Comparison of ENCODE assay signal across 15 cellular contexts in the genomic region with DNA sequence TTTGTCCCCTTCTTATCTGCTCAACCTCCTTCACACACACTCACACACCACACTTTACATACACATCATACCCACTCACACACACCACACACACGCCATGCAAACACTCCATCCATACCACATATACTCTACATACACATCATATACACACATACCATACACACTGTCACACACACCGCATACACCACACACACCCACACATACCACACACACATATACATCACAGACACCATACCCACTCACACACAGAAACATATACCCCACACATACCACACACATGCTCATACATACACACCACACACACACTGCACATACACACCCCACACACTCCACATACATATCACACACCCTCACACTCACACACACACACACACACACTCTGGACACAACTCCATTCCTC. TPM values are rescaled to one million over a fixed set of nuclear protein-coding genes. Genes with fewer than 3 reads are reported as not detected.
DNase-seq lines count a peak whose midpoint lies in the region; ATAC-seq and TF ChIP-seq lines count a peak whose summit lies in the region.
"Had no signal": no experiment of that assay in that cellular context is flagged by ENCODE, and none has a peak within 500 bp of the region (broad histone marks: within the 10 kb centered on the region; RNA-seq: fewer than 3 reads in every experiment).

No MANE protein-coding gene starts in this region.

- H3K36me3 ChIP-seq in IMR-90 (ENCODE audit: control insufficient read depth, insufficient read depth, low read length) (no peaks in the 10 kb centered on the region), prostate gland (no peaks in the 10 kb centered on the region)

- H4K8ac ChIP-seq in H9 (replicated peaks; ENCODE audit: insufficient read length, low read depth, low read length) = no peak overlapping the region
- H4K8ac ChIP-seq in IMR-90 (ENCODE audit: low read depth in 2 of 2, low read length in 2 of 2) = no peak overlapping the region

- H3K4me3 Mint-ChIP-seq in H9 = no peak overlapping the region
- H3K4me3 Mint-ChIP-seq: B cell; CD14-positive monocyte; CD8-positive, alpha-beta memory T cell had no signal

- TF ChIP-seq CTCF in H9 (conservative IDR thresholded peaks at IDR 0.05) (no peak), IMR-90 (conservative IDR thresholded peaks at IDR 0.05; ENCODE audit: low read depth, low read length) (no peak), prostate gland (IDR thresholded peaks at IDR 0.05) (no peak), dorsolateral prefrontal cortex (IDR thresholded peaks at IDR 0.05 in 54 of 56, conservative IDR thresholded peaks at IDR 0.05 in 2 of 56; ENCODE audit: low read depth in 1 of 56, partially characterized antibody in 56 of 56) (no peak)

- no TSS peak for BruUV-seq in IMR-90 (replicated peaks; lab: Mats Ljungman, UMichigan)

- intact Hi-C loops in IMR-90 (cut with micrococcal nuclease) (no loop called here), prostate gland (cut with DNase I) (no loop called here), dorsolateral prefrontal cortex (cut with DNase I) (no loop called here)

- no peaks in the 10 kb centered on the region for H3K79me2 ChIP-seq in H9 (ENCODE audit: insufficient read depth, low read length)

- ATAC-seq in IMR-90 (ENCODE audit: low read depth) = no peak
- no peak for ATAC-seq in HG02642 (IDR thresholded peaks at IDR 0.05; ENCODE audit: poor library complexity, unreplicated experiment)
- ATAC-seq: K562 had no signal

- H2BK12ac ChIP-seq in H9 (ENCODE audit: insufficient read length, low read depth, low read length) = no peak overlapping the region

- H3K27ac Mint-ChIP-seq in H9 = no peak overlapping the region; a peak in 1 of 7 replicates
- H3K27ac Mint-ChIP-seq: B cell; CD14-positive monocyte; CD8-positive, alpha-beta memory T cell had no signal

- H4K20me1 ChIP-seq in H9 (ENCODE audit: control insufficient read depth, insufficient read depth, insufficient read length) (no peaks in the 10 kb centered on the region), IMR-90 (ENCODE audit: insufficient read depth, low read length) (no peaks in the 10 kb centered on the region)

- H3K9me1 ChIP-seq in IMR-90 (ENCODE audit: insufficient read depth, low read length) = peaks cover 4% of the 10 kb centered on the region; the same call in 1 of the 2 replicates

- H3K23ac ChIP-seq in H9 (ENCODE audit: insufficient read length, low read depth, low read length) (peak overlapping the region; percentile 91), IMR-90 (ENCODE audit: low read depth, low read length) (no peak overlapping the region)

- H4K5ac ChIP-seq in H9 (ENCODE audit: insufficient read length, low read depth, low read length) (peak overlapping the region; percentile 68), IMR-90 (ENCODE audit: low read depth, low read length) (no peak overlapping the region)

- H2AFZ ChIP-seq in H9 (ENCODE audit: low read length) = no peak overlapping the region
- H2AFZ ChIP-seq in IMR-90 (replicated peaks; ENCODE audit: low read length, poor library complexity) = peak overlapping the region; percentile 21

- H3K9me3 ChIP-seq in H9 (ENCODE audit: control insufficient read depth, low read depth, low read length) = no peaks in the 10 kb centered on the region
- no peaks in the 10 kb centered on the region for H3K9me3 ChIP-seq in IMR-90 (ENCODE audit: control insufficient read depth, insufficient read depth, low read length)
- no peaks in the 10 kb centered on the region for H3K9me3 ChIP-seq in prostate gland
- H3K9me3 ChIP-seq: Caco-2 had no signal

- no peaks in the 10 kb centered on the region for H3K27me3 ChIP-seq in H9 (ENCODE audit: insufficient read depth, low read length)
- H3K27me3 ChIP-seq in IMR-90 (ENCODE audit: control insufficient read depth, insufficient read depth, low read length) = peaks cover 2% of the 10 kb centered on the region; the same call in 1 of the 2 replicates
- H3K27me3 ChIP-seq in prostate gland (replicated peaks; ENCODE audit: insufficient read depth) = no peaks in the 10 kb centered on the region
- H3K27me3 ChIP-seq in dorsolateral prefrontal cortex = no peaks in the 10 kb centered on the region

- no peak overlapping the region for H3K14ac ChIP-seq in H9 (ENCODE audit: insufficient read depth, low read length)
- H3K14ac ChIP-seq in IMR-90 (replicated peaks; ENCODE audit: low read depth, low read length) = no peak overlapping the region

- dilution Hi-C loops in IMR-90 (cut with HindIII; ENCODE audit: low sequenced_read_pairs, unreplicated experiment) = no loop called here

- H2BK15ac ChIP-seq in H9 (ENCODE audit: low read depth, low read length) (no peak overlapping the region; the same call in 1 of the 2 replicates), IMR-90 (ENCODE audit: low read depth, low read length) (no peak overlapping the region)

- POLR2A ChIA-PET in IMR-90 (lab: Charles Lee; ENCODE audit: unreplicated experiment) = no interaction called here

- 100% methylated on average over 2 of the region's 2 CpGs for WGBS in H9 (ENCODE audit: extremely low coverage, insufficient read length, low lambda C conversion rate)
- 79 to 100% methylated on average over 2 of the region's 2 CpGs for WGBS in IMR-90 (ENCODE audit: extremely low coverage in 2 of 2, insufficient read length in 1 of 2), 2 experiments
- 99% methylated on average over 2 of the region's 2 CpGs for WGBS in prostate gland

- H3K4me1 ChIP-seq in H9 (ENCODE audit: insufficient read depth, low read length) = no peaks in the 10 kb centered on the region; the same call in 1 of the 2 replicates
- no peaks in the 10 kb centered on the region for H3K4me1 ChIP-seq in IMR-90 (ENCODE audit: control insufficient read depth, insufficient read depth, low read length)
- peaks cover 4% of the 10 kb centered on the region for H3K4me1 ChIP-seq in prostate gland (replicated peaks)
- H3K4me1 ChIP-seq: Caco-2 had no signal

- H2AK5ac ChIP-seq in H9 (ENCODE audit: insufficient read length, low read length) = no peak overlapping the region
- no peak overlapping the region; the same call in 1 of the 2 replicates for H2AK5ac ChIP-seq in IMR-90 (ENCODE audit: low read depth, low read length)

- no peaks in the 10 kb centered on the region for H3K23me2 ChIP-seq in H9 (ENCODE audit: insufficient read length, low read depth, low read length, poor library complexity, severe bottlenecking)

- no peaks in the 10 kb centered on the region for H3K27me3 Mint-ChIP-seq in H9 (ENCODE audit: low read depth)

- H2BK20ac ChIP-seq in H9 (ENCODE audit: low read depth, low read length, poor library complexity, severe bottlenecking) (no peak overlapping the region), IMR-90 (ENCODE audit: low read depth, low read length) (no peak overlapping the region)

- H3K36me3 Mint-ChIP-seq in H9 (ENCODE audit: insufficient read depth in 1 of 3, low read depth in 3 of 3) = peaks cover 0 to under 1% (median 0%) of the 10 kb centered on the region in 3 experiments; a peak in 4 of 7 replicates
- H3K36me3 Mint-ChIP-seq: CD14-positive monocyte; CD8-positive, alpha-beta memory T cell had no signal

- peaks cover 3 to 5% of the 10 kb centered on the region in 2 experiments; a peak in 2 of 5 replicates for H3K9me3 Mint-ChIP-seq in H9
- H3K9me3 Mint-ChIP-seq: CD14-positive monocyte; CD8-positive, alpha-beta memory T cell had no signal

- CTCF ChIA-PET in IMR-90 (lab: Yijun Ruan, JAX) = no interaction called here

- no peak for TF ChIP-seq RAD21 in IMR-90 (IDR thresholded peaks at IDR 0.05; ENCODE audit: low read length)

- H3K79me1 ChIP-seq in H9 (ENCODE audit: insufficient read depth, low read depth, low read length, poor library complexity, severe bottlenecking) (no peaks in the 10 kb centered on the region), IMR-90 (ENCODE audit: low read depth in 1 of 2, low read length in 2 of 2) (no peaks in the 10 kb centered on the region)

- H3K4ac ChIP-seq in H9 (ENCODE audit: low read depth, low read length) (no peak overlapping the region), IMR-90 (ENCODE audit: low read depth, low read length) (no peak overlapping the region)

- H4K91ac ChIP-seq in H9 (ENCODE audit: insufficient read length, low read depth, low read length) (no peak overlapping the region), IMR-90 (ENCODE audit: insufficient read depth, low read depth, low read length) (no peak overlapping the region)

- H3K27ac ChIP-seq in H9 (ENCODE audit: insufficient read length, low read depth, low read length) (no peak overlapping the region), IMR-90 (ENCODE audit: insufficient read depth, low read length) (no peak overlapping the region), epithelial cell of prostate (peak overlapping the region; percentile 36), prostate gland (peak overlapping the region; percentile 28 to 73), dorsolateral prefrontal cortex (no peak overlapping the region)

- TF ChIP-seq POLR2A in IMR-90 (IDR thresholded peaks at IDR 0.05; ENCODE audit: low read depth, low read length) (no peak), prostate gland (IDR thresholded peaks at IDR 0.05) (no peak)

- H3K18ac ChIP-seq in H9 (ENCODE audit: insufficient read length, low read depth, low read length) = no peak overlapping the region
- no peak overlapping the region for H3K18ac ChIP-seq in IMR-90 (ENCODE audit: low read depth, low read length)

- H3K56ac ChIP-seq in H9 (ENCODE audit: insufficient read length, low read depth, low read length) (no peak overlapping the region), IMR-90 (ENCODE audit: extremely low read depth, insufficient read depth, low read length) (no peak overlapping the region)

- H3K4me1 Mint-ChIP-seq in H9 = peaks cover 11 to 12% of the 10 kb centered on the region in 2 experiments
- H3K4me1 Mint-ChIP-seq: B cell; CD8-positive, alpha-beta memory T cell had no signal

- H2BK120ac ChIP-seq in H9 (ENCODE audit: low read depth, low read length, poor library complexity, severe bottlenecking) (no peak overlapping the region), IMR-90 (ENCODE audit: low read depth, low read length) (no peak overlapping the region)

- H3K9ac ChIP-seq in H9 (ENCODE audit: extremely low read depth, insufficient read length, low read length) (no peak overlapping the region), IMR-90 (ENCODE audit: low read depth, low read length) (no peak overlapping the region)

- no peak overlapping the region for H2BK5ac ChIP-seq in H9 (ENCODE audit: insufficient read length, low read length)
- H2BK5ac ChIP-seq in IMR-90 (ENCODE audit: low read depth, low read length, poor library complexity, severe bottlenecking) = peak overlapping the region; percentile 90

- H3T11ph ChIP-seq in H9 (ENCODE audit: low read length) = no peak overlapping the region

- no peak for DNase-seq in H9
- DNase-seq in IMR-90 = no peak
- DNase-seq in epithelial cell of prostate (ENCODE audit: low read depth, low spot score) = no peak
- DNase-seq in prostate gland (ENCODE audit: low spot score) = no peak
- DNase-seq in dorsolateral prefrontal cortex = no peak
- no peak for DNase-seq in putamen (ENCODE audit: low spot score)
- DNase-seq in SKM-1 treated with dmso at 0.1 percent for 144 hours (lab: John Stamatoyannopoulos, UW; ENCODE audit: unreplicated experiment) = no peak
- DNase-seq: Caco-2; CD8-positive, alpha-beta memory T cell; DND-41; GDM1 had no signal

- no peak overlapping the region for H3K4me3 ChIP-seq in IMR-90 (ENCODE audit: insufficient read depth, low read depth, low read length)
- H3K4me3 ChIP-seq in prostate gland = no peak overlapping the region
- H3K4me3 ChIP-seq in dorsolateral prefrontal cortex = no peak overlapping the region
- H3K4me3 ChIP-seq: K562 had no signal

- in situ Hi-C loops in IMR-90 (cut with MboI; ENCODE audit: low sequenced_read_pairs) = loop anchor here (25.0 kb wide), 1 partner anchor 374 kb away; no protein-coding TSS in a partner anchor

- H3K4me2 ChIP-seq in H9 (ENCODE audit: insufficient read depth, insufficient read length, low read length) (no peak overlapping the region), IMR-90 (ENCODE audit: low read depth, low read length) (no peak overlapping the region)

- no peak overlapping the region for H2AK9ac ChIP-seq in IMR-90 (replicated peaks; ENCODE audit: low read depth, low read length, poor library complexity)

RNA-seq across cellular contexts. Expression of a gene that starts 54.3 kb away (rescaled TPM):
- total RNA-seq in H9 (2021) (0.17 and 0.39 TPM in 2 replicates), IMR-90 (2012; rRNA removed) (0.28 and 0.54 TPM in 2 replicates), prostate gland (over 10,000 TPM in 1 of 2 donors, 1,000 to 10,000 TPM in 1; 1,778 to 14,359 TPM), dorsolateral prefrontal cortex (1 to 10 TPM in 77 of 120 experiments, under 1 TPM in 42, not detected in 1; 0.31 to 7.2 (median 1.2) TPM)
- polyA plus RNA-seq in IMR-90 (2012; rRNA removed) = 0.36 and 0.53 TPM in 2 replicates
- 0.13 and 0.25 TPM in 2 replicates for polyA plus RNA-seq in IMR-90 (2012; cell fraction: cytosol; rRNA removed)
- 0.07 and 0.25 TPM in 2 replicates for polyA plus RNA-seq in IMR-90 (2012; cell fraction: nucleus; rRNA removed; ENCODE audit: low replicate concordance)
- total RNA-seq: CD8-positive, alpha-beta memory T cell had no signal
- polyA plus RNA-seq: CD8-positive, alpha-beta memory T cell had no signal

Comparison
In these comparisons a context has a peak if more than half of its experiments do, and no peak if none do; other contexts are left out.
1. H3K27ac ChIP-seq: peak in epithelial cell of prostate (single experiment) and prostate gland (2 of 2); none in H9 (single experiment), IMR-90 (single experiment) and dorsolateral prefrontal cortex (0 of 59).
2. RNA of a gene that starts 54.3 kb away (total RNA-seq): 1,778 to 14,359 TPM in prostate gland; 0.31 to 7.2 TPM in dorsolateral prefrontal cortex, 0.28 to 0.54 TPM in IMR-90 and 0.17 to 0.39 TPM in H9; every median in the first group is over 100 times any median in the second.